Comparison of ENCODE assay signal across 8 cellular contexts in genomic region chrX:118824173-118824782, GRCh38. TPM values are rescaled to one million over a fixed set of nuclear protein-coding genes. Genes with fewer than 3 reads are reported as not detected.
DNase-seq lines count a peak whose midpoint lies in the region; ATAC-seq and TF ChIP-seq lines count a peak whose summit lies in the region.

No MANE protein-coding gene starts in this region.

- CTCF ChIA-PET in WTC11 (lab: Charles Lee): interaction anchor here (1.0 to 2.8 kb wide), 7 partner anchors 15 to 222 kb away, joined by 3 to 34 read pairs (median 4); partner anchors contain the start of gene IL13RA1

- H3K9me3 ChIP-seq in tibial nerve: no peaks in the 10 kb centered on the region

- ATAC-seq in activated T-cell treated with anti-CD3 and anti-CD28 coated beads, Interleukin-2, amount 50 U/mL, for 72 hours (replicated peaks in 1 of 2): no peak
- ATAC-seq in WTC11 (no peak), HG02840 (IDR thresholded peaks at IDR 0.05; ENCODE audit: low FRiP score, unreplicated experiment) (no peak)

- peaks cover 76% of the 10 kb centered on the region for H3K27me3 Mint-ChIP-seq in activated T-cell treated with anti-CD3 and anti-CD28 coated beads, Interleukin-2, amount 50 U/mL, for 72 hours (ENCODE audit: low read depth)
- peaks cover 91% of the 10 kb centered on the region for H3K27me3 Mint-ChIP-seq in WTC11 (ENCODE audit: low read depth)
- peaks cover 12 to 22% (median 17%) of the 10 kb centered on the region in 3 donors for H3K27me3 Mint-ChIP-seq in immature natural killer cell (ENCODE audit: low read depth in 3 of 3)

- peaks cover 0 to 66% of the 10 kb centered on the region in 2 donors for H3K27me3 ChIP-seq in tibial nerve

- peaks cover 14% of the 10 kb centered on the region for H3K4me1 Mint-ChIP-seq in activated T-cell treated with anti-CD3 and anti-CD28 coated beads, Interleukin-2, amount 50 U/mL, for 72 hours (ENCODE audit: low read depth)
- H3K4me1 Mint-ChIP-seq in WTC11 (peaks cover 25% of the 10 kb centered on the region), immature natural killer cell (peaks cover 14 to 15% of the 10 kb centered on the region in 2 donors)

- TF ChIP-seq EP300 in tibial nerve (IDR thresholded peaks at IDR 0.05): no peak

- TF ChIP-seq POLR2A in tibial nerve (IDR thresholded peaks at IDR 0.05): no peak

- POLR2A ChIA-PET in WTC11 (lab: Charles Lee): interaction anchor here (0.6 to 1.4 kb wide), 2 partner anchors 15 to 58 kb away, joined by 3 read pairs; no protein-coding TSS in a partner anchor

- DNase-seq in activated T-cell treated with anti-CD3 and anti-CD28 coated beads, Interleukin-2, amount 50 U/mL, for 72 hours: no peak
- DNase-seq in activated T-cell treated with anti-CD3 and anti-CD28 coated beads, Interleukin-2, amount 50 U/mL, for 48 hours: no peak
- DNase-seq in WTC11 (ENCODE audit: low spot score): peak; percentile 29
- DNase-seq in immature natural killer cell: no peak
- DNase-seq in tibial nerve (ENCODE audit: low spot score in 2 of 2): no peak
- DNase-seq in mucosa of gallbladder (ENCODE audit: low spot score): no peak
- DNase-seq in GM13977 (ENCODE audit: low spot score): no peak

- no peaks in the 10 kb centered on the region for H3K9me3 Mint-ChIP-seq in activated T-cell treated with anti-CD3 and anti-CD28 coated beads, Interleukin-2, amount 50 U/mL, for 72 hours
- H3K9me3 Mint-ChIP-seq in WTC11 (no peaks in the 10 kb centered on the region), immature natural killer cell (peaks cover 0 to 2% (median 0%) of the 10 kb centered on the region in 6 donors)

- 2 to 42% methylated on average over 19 to 23 of the region's 24 CpGs for WGBS in tibial nerve, 2 donors

- in situ Hi-C loops in GM13977 (cut with MboI; ENCODE audit: low pct_unique_long_range_greater_than_20kb, low sequenced_read_pairs, unreplicated experiment): loop anchor here (25.0 kb wide), 1 partner anchor 362 kb away; no protein-coding TSS in a partner anchor

- H3K4me3 ChIP-seq in tibial nerve: peak overlapping the region in 3 of 4 donors; percentile 1 to 40 (median 31)

- peaks cover 0 to 19% (median 0%) of the 10 kb centered on the region in 4 donors for H3K4me1 ChIP-seq in tibial nerve

- no peak for TF ChIP-seq CTCF in WTC11 (IDR thresholded peaks at IDR 0.05)
- TF ChIP-seq CTCF in tibial nerve (IDR thresholded peaks at IDR 0.05): no peak
- TF ChIP-seq CTCF in GM13977 (IDR thresholded peaks at IDR 0.05; ENCODE audit: extremely low read depth, insufficient read depth, missing control alignments): no peak

- no peaks in the 10 kb centered on the region for H3K36me3 Mint-ChIP-seq in activated T-cell treated with anti-CD3 and anti-CD28 coated beads, Interleukin-2, amount 50 U/mL, for 72 hours (ENCODE audit: insufficient read depth in 2 of 2)
- H3K36me3 Mint-ChIP-seq in WTC11 (no peaks in the 10 kb centered on the region), immature natural killer cell (no peaks in the 10 kb centered on the region)

- no peak overlapping the region for H3K27ac ChIP-seq in tibial nerve

- H3K36me3 ChIP-seq in tibial nerve: no peaks in the 10 kb centered on the region

- no peak overlapping the region for H3K27ac Mint-ChIP-seq in activated T-cell treated with anti-CD3 and anti-CD28 coated beads, Interleukin-2, amount 50 U/mL, for 72 hours
- no peak overlapping the region for H3K27ac Mint-ChIP-seq in WTC11
- H3K27ac Mint-ChIP-seq in immature natural killer cell: no peak overlapping the region

- H3K4me3 Mint-ChIP-seq in activated T-cell treated with anti-CD3 and anti-CD28 coated beads, Interleukin-2, amount 50 U/mL, for 72 hours: peak overlapping the region; percentile 87
- H3K4me3 Mint-ChIP-seq in WTC11 (peak overlapping the region; percentile 76), immature natural killer cell (peak overlapping the region; percentile 46 to 76 (median 69))

TF ChIP-seq in WTC11, 78 proteins besides CTCF, POLR2A, EP300 and RAD21:
- TF ChIP-seq ZNF671 (CRISPR knock-in tag; IDR thresholded peaks at IDR 0.05): no peak
- no peak for TF ChIP-seq EMX1 (CRISPR knock-in tag; IDR thresholded peaks at IDR 0.05)

RNA-seq across cellular contexts. Expression of gene ZCCHC12, which starts 0.7 kb away (rescaled TPM):
- total RNA-seq in activated T-cell treated with anti-CD3 and anti-CD28 coated beads, Interleukin-2, amount 50 U/mL, for 72 hours: under 1 TPM in 1 of 2 donors, not detected in 1; 0.09 TPM
- total RNA-seq in WTC11 (2021) (0.87 to 0.94 TPM (median 0.92 TPM) in 3 replicates), tibial nerve (not detected), mucosa of gallbladder (0.20 TPM)
- polyA plus RNA-seq in immature natural killer cell: not detected
